ENCODE assay signal across 8 cellular contexts in the genomic region with DNA sequence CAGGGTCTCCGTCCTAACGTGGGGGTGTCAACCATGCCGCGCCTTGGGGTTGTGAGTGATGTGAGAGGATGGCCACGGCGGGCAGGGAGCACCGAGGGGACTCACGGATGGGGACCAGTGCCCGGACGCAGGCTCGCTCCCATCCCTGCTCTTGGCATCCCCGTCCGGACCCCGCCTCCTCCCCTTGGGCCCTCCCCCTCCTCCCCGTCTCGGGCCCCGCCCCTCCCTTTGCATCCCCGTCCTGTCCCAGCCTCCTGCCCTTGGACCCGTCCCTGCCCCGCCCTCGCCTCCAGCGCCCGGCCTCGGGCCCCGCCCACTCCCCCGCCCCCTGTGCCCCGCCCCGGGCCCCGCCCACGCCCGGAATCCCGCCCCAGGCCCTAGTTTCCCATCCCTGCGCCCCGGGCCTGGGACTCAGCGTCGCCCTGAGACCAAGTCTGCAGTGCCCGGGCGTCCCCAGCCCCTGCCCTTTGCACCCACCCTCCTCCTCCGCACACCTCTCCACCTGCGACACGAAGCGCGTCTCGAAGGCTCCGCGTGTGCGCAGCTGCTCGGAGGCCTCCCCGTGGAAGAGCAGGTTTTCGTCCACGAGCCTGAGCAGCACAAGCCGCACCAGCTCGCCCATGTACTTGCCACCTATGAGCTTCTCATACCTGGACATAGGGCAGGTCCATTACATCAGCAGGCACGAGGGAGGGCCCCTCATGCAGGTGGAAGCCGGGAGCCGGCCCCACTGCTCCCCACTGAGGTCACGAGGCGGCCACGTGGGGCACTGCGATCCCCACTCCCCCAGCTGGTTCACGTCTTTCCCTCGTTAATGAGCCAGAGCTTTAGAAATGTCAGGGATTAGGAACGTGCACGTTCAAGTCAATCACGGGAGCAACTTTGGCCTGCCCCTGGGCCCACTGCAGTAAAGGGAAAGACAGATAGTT. TPM values are rescaled to one million over a fixed set of nuclear protein-coding genes. Genes with fewer than 3 reads are reported as not detected.
DNase-seq lines count a peak whose midpoint lies in the region; ATAC-seq and TF ChIP-seq lines count a peak whose summit lies in the region.

No MANE protein-coding gene starts in this region.

- peaks cover 11 to 18% (median 18%) of the 10 kb centered on the region in 4 donors for H3K4me1 ChIP-seq in upper lobe of left lung

- H3K36me3 ChIP-seq in upper lobe of left lung, result no peaks in the 10 kb centered on the region

- in situ Hi-C loops in SK-MEL-5 (cut with HindIII; ENCODE audit: low pct_unique_long_range_greater_than_20kb, low sequenced_read_pairs), result no loop called here

- no peaks in the 10 kb centered on the region for H3K9me3 Mint-ChIP-seq in activated naive CD8-positive, alpha-beta T cell treated with anti-CD3 and anti-CD28 coated beads, Interleukin-2, amount 50 U/mL, for 24 hours

- peaks cover 0 to 11% (median 2%) of the 10 kb centered on the region in 4 donors for H3K27me3 ChIP-seq in upper lobe of left lung

- no peaks in the 10 kb centered on the region for H3K36me3 Mint-ChIP-seq in activated naive CD8-positive, alpha-beta T cell treated with anti-CD3 and anti-CD28 coated beads, Interleukin-2, amount 50 U/mL, for 24 hours (ENCODE audit: low read depth)

- peaks cover 4% of the 10 kb centered on the region for H3K27me3 Mint-ChIP-seq in activated naive CD8-positive, alpha-beta T cell treated with anti-CD3 and anti-CD28 coated beads, Interleukin-2, amount 50 U/mL, for 24 hours

- H3K9me3 ChIP-seq in upper lobe of left lung, result no peaks in the 10 kb centered on the region

- H3K4me3 ChIP-seq in upper lobe of left lung, result peak overlapping the region; percentile 14 to 50 (median 34)

- ATAC-seq in activated naive CD8-positive, alpha-beta T cell treated with anti-CD3 and anti-CD28 coated beads, Interleukin-2, amount 50 U/mL, for 24 hours, result peak; percentile 41
- peak; percentile 69 to 94 for ATAC-seq in upper lobe of left lung (ENCODE audit: low FRiP score in 2 of 2)
- ATAC-seq in GM19328 (IDR thresholded peaks at IDR 0.05; ENCODE audit: unreplicated experiment), result no peak
- ATAC-seq in HG02840 (IDR thresholded peaks at IDR 0.05; ENCODE audit: low FRiP score, unreplicated experiment), result no peak

- H3K27ac Mint-ChIP-seq in activated naive CD8-positive, alpha-beta T cell treated with anti-CD3 and anti-CD28 coated beads, Interleukin-2, amount 50 U/mL, for 24 hours, result no peak overlapping the region

- H3K27ac ChIP-seq in upper lobe of left lung, result no peak overlapping the region

- DNase-seq in EL (peak; percentile 76), SK-MEL-5 (ENCODE audit: low read depth, low spot score) (peak; percentile 36), cardiac septum (ENCODE audit: low spot score) (peak; percentile 92), posterior vena cava (ENCODE audit: low spot score) (peak; percentile 90), upper lobe of left lung (peak; percentile 60 to 94)
- DNase-seq in activated naive CD8-positive, alpha-beta T cell treated with anti-CD3 and anti-CD28 coated beads, Interleukin-2, amount 50 U/mL, for 24 hours, result peak; percentile 65

- WGBS in upper lobe of left lung, 2 donors, result 22 to 42% methylated on average over 5 to 48 of the region's 65 CpGs

- TF ChIP-seq POLR2A in upper lobe of left lung (IDR thresholded peaks at IDR 0.05), result no peak

- H3K4me3 Mint-ChIP-seq in activated naive CD8-positive, alpha-beta T cell treated with anti-CD3 and anti-CD28 coated beads, Interleukin-2, amount 50 U/mL, for 24 hours, result peak overlapping the region; percentile 62

- no peak for TF ChIP-seq CTCF in upper lobe of left lung (IDR thresholded peaks at IDR 0.05)

- intact Hi-C loops in cardiac septum (cut with DNase I), result no loop called here
- intact Hi-C loops in posterior vena cava (cut with DNase I), result loop anchor here in 1 of 2 donors (10.0 kb wide), 1 partner anchor 1629 kb away; no protein-coding TSS in a partner anchor

- TF ChIP-seq EP300 in upper lobe of left lung (IDR thresholded peaks at IDR 0.05), result no peak

- peaks cover 7% of the 10 kb centered on the region for H3K4me1 Mint-ChIP-seq in activated naive CD8-positive, alpha-beta T cell treated with anti-CD3 and anti-CD28 coated beads, Interleukin-2, amount 50 U/mL, for 24 hours

RNA-seq across cellular contexts. Expression of a gene that starts 5.1 kb away (rescaled TPM):
- not detected in 2 replicates for total RNA-seq in SK-MEL-5 (2014; rRNA removed; shearing (Covaris generic))
- not detected in 2 replicates for polyA plus RNA-seq in SK-MEL-5 (2015; cell fraction: cytosol; rRNA removed)
- polyA plus RNA-seq in SK-MEL-5 (2015; cell fraction: nucleus; rRNA removed), result not detected in 2 replicates
- total RNA-seq in cardiac septum (2,493 TPM), posterior vena cava (1 to 10 TPM in 1 of 2 donors, not detected in 1; 1.4 TPM), upper lobe of left lung (not detected)

RNA-seq across cellular contexts. Expression of a gene that starts 22.9 kb away (rescaled TPM):
- total RNA-seq in SK-MEL-5 (2014; rRNA removed; shearing (Covaris generic)), result 167 and 172 TPM in 2 replicates
- polyA plus RNA-seq in SK-MEL-5 (2015; cell fraction: cytosol; rRNA removed), result 195 and 204 TPM in 2 replicates
- 179 and 295 TPM in 2 replicates for polyA plus RNA-seq in SK-MEL-5 (2015; cell fraction: nucleus; rRNA removed)
- 88.1 TPM for total RNA-seq in cardiac septum
- 10 to 100 TPM; 39.9 to 60.0 TPM for total RNA-seq in posterior vena cava
- 10 to 100 TPM; 27.2 to 70.1 (median 52.5) TPM for total RNA-seq in upper lobe of left lung

RNA-seq across cellular contexts. Expression of a gene that starts 42.1 kb away (rescaled TPM):
- total RNA-seq in SK-MEL-5 (2014; rRNA removed; shearing (Covaris generic)), result not detected in 2 replicates
- 0.04 and 0.25 TPM in 2 replicates for polyA plus RNA-seq in SK-MEL-5 (2015; cell fraction: cytosol; rRNA removed)
- polyA plus RNA-seq in SK-MEL-5 (2015; cell fraction: nucleus; rRNA removed), result not detected in 2 replicates
- total RNA-seq in cardiac septum, result 93.1 TPM
- total RNA-seq in posterior vena cava, result 100 to 1,000 TPM; 783 to 919 TPM
- total RNA-seq in upper lobe of left lung, result 100 to 1,000 TPM in 2 of 6 donors, 10 to 100 TPM in 4; 34.1 to 241 (median 92.7) TPM

RNA-seq across cellular contexts. Expression of a gene that starts 43.0 kb away (rescaled TPM):
- total RNA-seq in SK-MEL-5 (2014; rRNA removed; shearing (Covaris generic)), result not detected in 2 replicates
- polyA plus RNA-seq in SK-MEL-5 (2015; cell fraction: cytosol; rRNA removed), result not detected in 2 replicates
- polyA plus RNA-seq in SK-MEL-5 (2015; cell fraction: nucleus; rRNA removed), result not detected in 2 replicates
- total RNA-seq in cardiac septum, result 3.7 TPM
- total RNA-seq in posterior vena cava, result under 1 TPM; 0.51 to 0.81 TPM
- total RNA-seq in upper lobe of left lung, result under 1 TPM in 4 of 6 donors, not detected in 2; 0.17 to 0.49 (median 0.30) TPM

RNA-seq across cellular contexts. Expression of a gene that starts 54.5 kb away (rescaled TPM):
- 159 and 163 TPM in 2 replicates for total RNA-seq in SK-MEL-5 (2014; rRNA removed; shearing (Covaris generic))
- polyA plus RNA-seq in SK-MEL-5 (2015; cell fraction: cytosol; rRNA removed), result 188 and 223 TPM in 2 replicates
- polyA plus RNA-seq in SK-MEL-5 (2015; cell fraction: nucleus; rRNA removed), result 215 and 221 TPM in 2 replicates
- 56.1 TPM for total RNA-seq in cardiac septum
- 10 to 100 TPM; 56.7 to 71.8 TPM for total RNA-seq in posterior vena cava
- total RNA-seq in upper lobe of left lung, result 10 to 100 TPM; 29.3 to 70.2 (median 53.1) TPM

Comparison
In these comparisons a context has a peak if more than half of its experiments do, and no peak if none do; other contexts are left out.
1. DNase-seq: peak in every context shown above with its lines; median percentile 92 in cardiac septum; 90 in posterior vena cava; 77 in upper lobe of left lung; 76 in EL; 65 in activated naive CD8-positive, alpha-beta T cell treated with anti-CD3 and anti-CD28 coated beads, Interleukin-2, amount 50 U/mL, for 24 hours; 36 in SK-MEL-5.
2. ATAC-seq: peak in activated naive CD8-positive, alpha-beta T cell treated with anti-CD3 and anti-CD28 coated beads, Interleukin-2, amount 50 U/mL, for 24 hours (single experiment) and upper lobe of left lung (2 of 2); none in GM19328 (single experiment) and HG02840 (single experiment).
3. RNA of a gene that starts 5.1 kb away (total RNA-seq): 2,493 TPM in cardiac septum (single experiment); 1.4 TPM in posterior vena cava, not detected in SK-MEL-5 and not detected in upper lobe of left lung; every median in the first group is over 1,000 times any median in the second.
4. RNA of a gene that starts 42.1 kb away (total RNA-seq): 783 to 919 TPM in posterior vena cava, 34.1 to 241 TPM in upper lobe of left lung and 93.1 TPM in cardiac septum (single experiment); not detected in SK-MEL-5; every median in the first group is over 10 times any median in the second.